Comparison of ENCODE assay signal across 1 cellular context in the genomic region with DNA sequence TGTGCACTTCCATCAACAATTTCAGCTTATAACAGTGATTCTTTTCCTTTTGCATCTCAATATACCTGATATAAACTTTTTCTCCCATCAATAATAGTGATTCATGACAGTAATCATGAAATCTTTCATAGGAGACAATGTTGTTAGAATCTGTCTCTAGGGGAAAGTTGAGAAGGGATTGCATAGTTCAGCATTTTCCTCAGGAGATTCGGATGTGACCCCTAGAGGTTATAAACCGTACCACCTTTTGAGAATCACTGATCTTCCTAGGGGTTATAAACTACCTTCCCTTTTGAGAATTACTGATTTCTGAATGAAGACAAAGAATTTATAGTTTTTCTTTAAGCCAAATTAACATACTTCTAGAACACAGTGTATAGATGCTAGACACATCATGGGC.
TF ChIP-seq lines count a peak whose summit lies in the region.

No MANE protein-coding gene starts in this region.

TF ChIP-seq in WTC11, 78 proteins besides CTCF, POLR2A, EP300 and RAD21 (continued from another document):
- TF ChIP-seq AR (CRISPR knock-in tag; IDR thresholded peaks at IDR 0.05) (no peak), KAT7 (CRISPR knock-in tag; IDR thresholded peaks at IDR 0.05; ENCODE audit: borderline replicate concordance) (no peak)
